In the genomic region with DNA sequence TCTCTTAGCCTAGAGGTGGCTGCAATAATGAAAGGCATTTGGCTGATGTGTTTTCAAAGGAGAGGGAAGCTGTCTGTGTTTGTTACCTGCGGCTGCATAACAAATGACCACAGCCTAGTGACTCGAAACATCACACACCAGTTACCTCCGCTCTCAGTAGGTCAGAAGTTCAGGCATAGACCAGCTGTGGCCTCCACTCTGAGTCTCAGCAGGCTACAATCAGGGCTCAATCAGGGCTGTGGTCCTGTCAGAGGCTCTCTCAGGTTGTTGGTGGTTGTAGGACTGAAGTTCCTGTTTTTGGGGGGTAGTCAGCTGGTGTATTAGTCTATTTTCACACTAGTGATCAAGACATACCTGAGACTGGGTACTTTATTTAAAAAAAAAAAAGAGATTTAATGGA, we compare ENCODE assay signal across 5 cellular contexts.
A peak's percentile ranks its signal among the peaks of the same experiment; 100 is the strongest.
DNase-seq lines count a peak whose midpoint lies in the region; ATAC-seq and TF ChIP-seq lines count a peak whose summit lies in the region.
"Not testable (repeated sequence)": the region's sequence is repeated elsewhere in the genome, so short reads cannot be mapped to it uniquely, and the experiment has no call there.

No MANE protein-coding gene starts in this region.

- H3K9me2 ChIP-seq in GM23338 (ENCODE audit: insufficient read depth) = not testable (repeated sequence)

- H3K4me2 ChIP-seq in GM23338 = not testable (repeated sequence)

- H3K79me2 ChIP-seq in GM23338 (replicated peaks; ENCODE audit: insufficient read depth) = not testable (repeated sequence)

- H2AFZ ChIP-seq in GM23338 = not testable (repeated sequence)

- not testable (repeated sequence) for H3K27me3 ChIP-seq in GM23338 (ENCODE audit: insufficient read depth)

- DNase-seq in GM23338 (ENCODE audit: low spot score); WTC11 (ENCODE audit: low spot score); stimulated activated naive B cell treated with anti-CD40 and anti-IgM and Interleukin-4, amounts not matched to agents 10 μg/mL and 1 μg/mL and 100 μg/mL, for 72 hours: not testable (repeated sequence)

- H3K36me3 Mint-ChIP-seq in GM23338 (ENCODE audit: low read depth) = peaks cover 27% of the 10 kb centered on the region
- peaks cover 17% of the 10 kb centered on the region for H3K36me3 Mint-ChIP-seq in WTC11
- H3K36me3 Mint-ChIP-seq in stimulated activated naive B cell treated with anti-CD40 and anti-IgM and Interleukin-4, amounts not matched to agents 10 μg/mL and 1 μg/mL and 100 μg/mL, for 72 hours = peaks cover 28% of the 10 kb centered on the region in 2 donors

- CTCF ChIA-PET in WTC11 (lab: Charles Lee) = not testable (repeated sequence)

- not testable (repeated sequence) for H3K4me1 ChIP-seq in GM23338 (ENCODE audit: insufficient read depth)

- not testable (repeated sequence) for H3K4me1 Mint-ChIP-seq in GM23338; WTC11; stimulated activated naive B cell treated with anti-CD40 and anti-IgM and Interleukin-4, amounts not matched to agents 10 μg/mL and 1 μg/mL and 100 μg/mL, for 72 hours

- H3K9me3 Mint-ChIP-seq in GM23338; WTC11; stimulated activated naive B cell treated with anti-CD40 and anti-IgM and Interleukin-4, amounts not matched to agents 10 μg/mL and 1 μg/mL and 100 μg/mL, for 72 hours: not testable (repeated sequence)

- ATAC-seq in GM19023 (IDR thresholded peaks at IDR 0.05; ENCODE audit: unreplicated experiment) = peak; percentile 46
- peak; percentile 71 for ATAC-seq in GM23338
- peak; percentile 50 for ATAC-seq in HG02870 (IDR thresholded peaks at IDR 0.05; ENCODE audit: unreplicated experiment)
- ATAC-seq in WTC11 = peak; percentile 86
- peak; percentile 39 to 60 for ATAC-seq in stimulated activated naive B cell treated with anti-CD40 and anti-IgM and Interleukin-4, amounts not matched to agents 10 μg/mL and 1 μg/mL and 100 μg/mL, for 72 hours (replicated peaks)

- TF ChIP-seq CTCF in GM23338 (conservative IDR thresholded peaks at IDR 0.05; ENCODE audit: low read depth in 2 of 2); WTC11 (IDR thresholded peaks at IDR 0.05): not testable (repeated sequence)

- H3K4me3 Mint-ChIP-seq in GM23338; WTC11; stimulated activated naive B cell treated with anti-CD40 and anti-IgM and Interleukin-4, amounts not matched to agents 10 μg/mL and 1 μg/mL and 100 μg/mL, for 72 hours: not testable (repeated sequence)

- not testable (repeated sequence) for H3F3A ChIP-seq in GM23338 (replicated peaks; ENCODE audit: low read depth)

- H3K27me3 Mint-ChIP-seq in GM23338 (ENCODE audit: insufficient read depth, low read depth, poor library complexity); WTC11 (ENCODE audit: low read depth); stimulated activated naive B cell treated with anti-CD40 and anti-IgM and Interleukin-4, amounts not matched to agents 10 μg/mL and 1 μg/mL and 100 μg/mL, for 72 hours: not testable (repeated sequence)

- not testable (repeated sequence) for H3K27ac Mint-ChIP-seq in GM23338; WTC11; stimulated activated naive B cell treated with anti-CD40 and anti-IgM and Interleukin-4, amounts not matched to agents 10 μg/mL and 1 μg/mL and 100 μg/mL, for 72 hours

- POLR2A ChIA-PET in WTC11 (lab: Charles Lee) = not testable (repeated sequence)

- not testable (repeated sequence) for H3K4me3 ChIP-seq in GM23338

- not testable (repeated sequence) for H3K27ac ChIP-seq in GM23338 (ENCODE audit: low read depth)

- not testable (repeated sequence) for H4K20me1 ChIP-seq in GM23338 (replicated peaks; ENCODE audit: insufficient read depth)

- not testable (repeated sequence) for H3K36me3 ChIP-seq in GM23338 (ENCODE audit: insufficient read depth)
